In the genomic region with DNA sequence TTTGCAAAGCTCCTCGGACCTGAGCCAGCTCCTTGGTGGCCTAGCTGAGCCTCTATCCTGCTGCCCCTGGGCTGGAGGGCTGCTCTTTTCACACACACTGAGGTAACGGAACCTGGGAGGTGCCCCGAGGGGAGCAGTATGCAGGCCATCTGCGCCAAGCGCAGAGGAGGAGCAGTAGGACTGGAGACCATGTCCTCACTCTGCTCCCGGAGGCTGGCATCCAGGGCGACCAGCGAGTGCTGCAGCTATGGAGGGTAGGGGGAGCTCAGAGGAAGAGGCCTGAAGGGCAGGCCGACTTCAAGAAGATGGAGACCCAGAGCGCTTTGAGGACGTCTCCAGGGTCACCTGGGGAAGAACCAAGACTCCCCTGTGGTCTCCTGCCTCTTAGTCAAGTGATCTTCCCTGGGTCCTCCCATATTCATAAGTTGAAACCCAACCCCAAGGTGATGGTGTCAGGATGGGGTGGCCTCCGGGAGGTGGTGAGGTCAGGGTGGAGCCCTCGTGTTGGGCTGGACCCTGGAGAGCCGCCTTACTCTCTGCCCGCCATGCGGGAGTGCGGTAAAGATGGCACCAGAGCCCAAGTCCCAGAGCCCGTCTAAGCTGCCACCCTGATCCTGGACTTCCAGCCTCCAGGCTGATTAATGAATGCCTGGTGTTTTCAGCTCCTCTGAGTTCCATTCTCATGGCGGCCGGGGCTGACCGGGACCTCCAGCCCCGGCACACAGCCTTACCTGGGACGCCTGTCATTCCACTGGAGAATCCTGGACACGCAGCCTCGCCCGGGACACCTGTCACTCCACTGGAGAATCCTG, we compare ENCODE assay signal across 33 cellular contexts.
"Had no signal": no experiment of that assay in that cellular context is flagged by ENCODE, and none has a peak within 500 bp of the region (broad histone marks: within the 10 kb centered on the region; RNA-seq: fewer than 3 reads in every experiment).

No MANE protein-coding gene starts in this region.

- FAIRE-seq: keratinocyte had no signal

- H3K4me1 ChIP-seq: ascending aorta, colonic mucosa, gastrocnemius medialis, prostate gland, suprapubic skin, tibial nerve, uterus had no signal

- H3K27ac ChIP-seq: ascending aorta, cardiac muscle cell, colonic mucosa, gastrocnemius medialis, ovary, prostate gland, SK-N-MC, suprapubic skin, tibial nerve, uterus, WERI-Rb-1 had no signal

- H3K27me3 Mint-ChIP-seq: activated naive CD4-positive, alpha-beta T cell treated with anti-CD3 and anti-CD28 coated beads, Interleukin-2, amount 10 ng/mL, durations not matched to agents 7 days and 5 days had no signal

- H3K4me2 ChIP-seq: smooth muscle cell had no signal

- ATAC-seq: activated CD4-positive, CD25-positive, alpha-beta regulatory T cell treated with anti-CD3 and anti-CD28 coated beads, Interleukin-2, amount 50 U/mL, for 24 hours; gastrocnemius medialis; natural killer cell had no signal

- H3K36me3 Mint-ChIP-seq: activated naive CD4-positive, alpha-beta T cell treated with anti-CD3 and anti-CD28 coated beads, Interleukin-2, amount 10 ng/mL, durations not matched to agents 7 days and 5 days; activated naive CD8-positive, alpha-beta T cell treated with anti-CD3 and anti-CD28 coated beads, Interleukin-2, amount 10 ng/mL, durations not matched to agents 7 days and 5 days; brain; natural killer cell had no signal

- H3K4me3 ChIP-seq: ascending aorta, cardiac muscle cell, colonic mucosa, gastrocnemius medialis, lung, ovary, prostate gland, SK-N-MC, smooth muscle cell, suprapubic skin, tibial nerve, uterus had no signal

- H3K4me1 Mint-ChIP-seq: activated naive CD8-positive, alpha-beta T cell treated with anti-CD3 and anti-CD28 coated beads, Interleukin-2, amount 10 ng/mL, durations not matched to agents 7 days and 5 days; brain; natural killer cell had no signal

- H3K27ac Mint-ChIP-seq: activated CD4-positive, alpha-beta T cell treated with anti-CD3 and anti-CD28 coated beads, Interleukin-2, amount 10 ng/mL, durations not matched to agents 7 days and 5 days; activated naive CD4-positive, alpha-beta T cell treated with anti-CD3 and anti-CD28 coated beads, Interleukin-2, amount 10 ng/mL, durations not matched to agents 7 days and 5 days; activated naive CD8-positive, alpha-beta T cell treated with anti-CD3 and anti-CD28 coated beads, Interleukin-2, amount 10 ng/mL, durations not matched to agents 7 days and 5 days; activated T-cell treated with anti-CD3 and anti-CD28 coated beads, Interleukin-2, amount 50 U/mL, for 24 hours; brain; natural killer cell; T-helper 1 cell treated with Interleukin-12 subunit alpha and Interleukin-12 subunit beta and Interleukin-4 antibody, amounts not matched to agents 30 μg/mL and 1 μg/mL, for 36 hours had no signal

- H3K27me3 ChIP-seq: ascending aorta, cardiac muscle cell, colonic mucosa, gastrocnemius medialis, ovary, tibial nerve, uterus had no signal

- H3K36me3 ChIP-seq: ascending aorta, cardiac muscle cell, colonic mucosa, gastrocnemius medialis, ovary, prostate gland, suprapubic skin, tibial nerve, uterus, WERI-Rb-1 had no signal

- H3K4me3 Mint-ChIP-seq: activated CD4-positive, alpha-beta T cell treated with anti-CD3 and anti-CD28 coated beads, Interleukin-2, amount 10 ng/mL, durations not matched to agents 7 days and 5 days; activated naive CD4-positive, alpha-beta T cell treated with anti-CD3 and anti-CD28 coated beads, Interleukin-2, amount 10 ng/mL, durations not matched to agents 7 days and 5 days; activated naive CD8-positive, alpha-beta T cell treated with anti-CD3 and anti-CD28 coated beads, Interleukin-2, amount 10 ng/mL, durations not matched to agents 7 days and 5 days; activated T-cell treated with anti-CD3 and anti-CD28 coated beads, Interleukin-2, amount 50 U/mL, for 24 hours; brain; natural killer cell; T-helper 1 cell treated with Interleukin-12 subunit alpha and Interleukin-12 subunit beta and Interleukin-4 antibody, amounts not matched to agents 30 μg/mL and 1 μg/mL, for 36 hours had no signal

- H3K9me3 ChIP-seq: ascending aorta, colonic mucosa, gastrocnemius medialis, ovary, prostate gland, suprapubic skin, tibial nerve, uterus had no signal

- DNase-seq: activated CD4-positive, alpha-beta T cell treated with anti-CD3 and anti-CD28 coated beads, Interleukin-2, amount 10 ng/mL, durations not matched to agents 7 days and 5 days; activated CD8-positive, alpha-beta memory T cell treated with anti-CD3 and anti-CD28 coated beads, Interleukin-2, amount 50 U/mL, for 4 hours; activated gamma-delta T cell; activated naive CD4-positive, alpha-beta T cell treated with anti-CD3 and anti-CD28 coated beads, Interleukin-2, amount 10 ng/mL, durations not matched to agents 7 days and 5 days; activated naive CD8-positive, alpha-beta T cell treated with anti-CD3 and anti-CD28 coated beads, Interleukin-2, amount 10 ng/mL, durations not matched to agents 7 days and 5 days; activated T-cell treated with anti-CD3 and anti-CD28 coated beads, Interleukin-2, amount 50 U/mL, for 24 hours; cerebellar nuclear complex; colonic mucosa; effector CD8-positive, alpha-beta T cell; gastrocnemius medialis; hippocampal formation; mesendoderm; natural killer cell; ovary; retina; stimulated activated CD4-positive, alpha-beta T cell treated with anti-CD3 and anti-CD28 coated beads, Interleukin-15, amount 100 ng/mL, for 24 hours; stimulated activated CD4-positive, alpha-beta T cell treated with anti-CD3 and anti-CD28 coated beads, Interleukin-2, amount 100 ng/mL, for 24 hours; stimulated activated naive CD4-positive, alpha-beta T cell; T-helper 9 cell; uterus; WERI-Rb-1 had no signal

- H3K9me3 Mint-ChIP-seq: activated CD4-positive, alpha-beta T cell treated with anti-CD3 and anti-CD28 coated beads, Interleukin-2, amount 10 ng/mL, durations not matched to agents 7 days and 5 days; activated naive CD4-positive, alpha-beta T cell treated with anti-CD3 and anti-CD28 coated beads, Interleukin-2, amount 10 ng/mL, durations not matched to agents 7 days and 5 days; activated naive CD8-positive, alpha-beta T cell treated with anti-CD3 and anti-CD28 coated beads, Interleukin-2, amount 10 ng/mL, durations not matched to agents 7 days and 5 days; activated T-cell treated with anti-CD3 and anti-CD28 coated beads, Interleukin-2, amount 50 U/mL, for 24 hours; brain; natural killer cell; T-helper 1 cell treated with Interleukin-12 subunit alpha and Interleukin-12 subunit beta and Interleukin-4 antibody, amounts not matched to agents 30 μg/mL and 1 μg/mL, for 36 hours had no signal
